Comparison of ENCODE assay signal across 26 cellular contexts in the genomic region with DNA sequence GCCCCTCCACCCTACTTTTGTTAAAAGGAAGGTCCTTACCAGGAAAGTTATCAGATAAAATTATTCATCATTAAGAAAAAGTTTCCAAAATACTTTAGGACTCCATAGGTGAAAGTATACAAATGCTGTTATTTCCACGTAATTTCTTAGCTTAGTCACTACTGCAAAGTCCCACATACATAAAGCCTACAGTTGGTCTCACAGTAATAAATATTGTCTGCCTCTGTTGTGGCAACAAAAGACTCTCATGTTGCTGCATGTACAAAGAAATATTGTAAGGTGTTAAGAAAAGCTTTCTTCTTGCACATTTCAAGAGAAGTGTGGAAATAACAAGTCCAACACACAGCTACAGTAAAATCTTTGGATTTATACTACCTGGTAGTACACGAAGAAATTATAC.
"Had no signal": no experiment of that assay in that cellular context is flagged by ENCODE, and none has a peak within 500 bp of the region (broad histone marks: within the 10 kb centered on the region; RNA-seq: fewer than 3 reads in every experiment).

No MANE protein-coding gene starts in this region.

- ATAC-seq: naive thymus-derived CD4-positive, alpha-beta T cell; psoas muscle; T-helper 17 cell had no signal

- H3K27ac ChIP-seq: esophagus squamous epithelium, parathyroid adenoma, psoas muscle, spleen, testis, transverse colon, WERI-Rb-1 had no signal

- H3K9ac ChIP-seq: parathyroid adenoma had no signal

- H3K4me1 ChIP-seq: parathyroid adenoma, testis had no signal

- H3K9me3 ChIP-seq: esophagus squamous epithelium, psoas muscle, spleen, testis, transverse colon had no signal

- H2AFZ ChIP-seq: parathyroid adenoma had no signal

- H3K27me3 ChIP-seq: esophagus squamous epithelium, spleen, testis, transverse colon had no signal

- DNase-seq: activated CD4-positive, alpha-beta memory T cell treated with anti-CD3 and anti-CD28 coated beads, Interleukin-2, amount 10 ng/mL, durations not matched to agents 7 days and 5 days; activated CD4-positive, alpha-beta T cell treated with anti-CD3 and anti-CD28 coated beads for 1 hour; activated CD4-positive, alpha-beta T cell treated with anti-CD3 and anti-CD28 coated beads, Interleukin-2, amount 10 ng/mL, durations not matched to agents 7 days and 5 days; activated CD8-positive, alpha-beta memory T cell treated with anti-CD3 and anti-CD28 coated beads, Interleukin-2, amount 50 U/mL, for 48 hours; activated gamma-delta T cell; activated naive CD4-positive, alpha-beta T cell treated with anti-CD3 and anti-CD28 coated beads, Interleukin-2, amount 50 U/mL, for 16 hours; activated T-cell treated with anti-CD3 and anti-CD28 coated beads, Interleukin-2, amount 50 U/mL, for 24 hours; amniotic stem cell; dermis blood vessel endothelial cell; effector CD4-positive, alpha-beta T cell; esophagus squamous epithelium; islet precursor cell; left cardiac atrium; midbrain; naive thymus-derived CD4-positive, alpha-beta T cell; occipital lobe; psoas muscle; spleen; stimulated activated naive CD4-positive, alpha-beta T cell treated with Interleukin-2 at 50 U/mL for 16 hours; T-helper 17 cell; T1000; testis; transverse colon; WERI-Rb-1 had no signal

- H3K36me3 ChIP-seq: esophagus squamous epithelium, spleen, transverse colon, WERI-Rb-1 had no signal

- FAIRE-seq: endometrium had no signal

- H3K4me3 ChIP-seq: esophagus squamous epithelium, psoas muscle, spleen, testis, transverse colon had no signal
